Comparison of ENCODE assay signal across 17 cellular contexts in genomic region chr4:88583643-88584470, GRCh38. TPM values are rescaled to one million over a fixed set of nuclear protein-coding genes. Genes with fewer than 3 reads are reported as not detected.
A peak's percentile ranks its signal among the peaks of the same experiment; 100 is the strongest.
DNase-seq lines count a peak whose midpoint lies in the region; ATAC-seq and TF ChIP-seq lines count a peak whose summit lies in the region.
"Had no signal": no experiment of that assay in that cellular context is flagged by ENCODE, and none has a peak within 500 bp of the region (broad histone marks: within the 10 kb centered on the region; RNA-seq: fewer than 3 reads in every experiment).

No MANE protein-coding gene starts in this region.

- H3K23ac ChIP-seq in trophoblast cell (ENCODE audit: low read length), result no peak overlapping the region

- H2BK120ac ChIP-seq in trophoblast cell (ENCODE audit: insufficient read depth, low read length, poor library complexity), result no peak overlapping the region

- no peaks in the 10 kb centered on the region for H3K4me1 ChIP-seq in trophoblast cell (ENCODE audit: control insufficient read depth in 1 of 2, insufficient read depth in 2 of 2, low read length in 2 of 2)

- no peak overlapping the region for H2AK5ac ChIP-seq in trophoblast cell (ENCODE audit: low read length)

- no peak overlapping the region for H3K4ac ChIP-seq in trophoblast cell (ENCODE audit: low read depth, low read length)

- WGBS in trophoblast cell (ENCODE audit: extremely low coverage, insufficient coverage, insufficient read length), result no CpG with 5 or more reads among the region's 3 CpGs

- H2BK5ac ChIP-seq in trophoblast cell (ENCODE audit: low read depth, low read length, poor library complexity), result no peak overlapping the region

- no peak overlapping the region for H3K4me3 Mint-ChIP-seq in activated naive CD8-positive, alpha-beta T cell treated with anti-CD3 and anti-CD28 coated beads, Interleukin-2, amount 50 U/mL, for 24 hours
- no peak overlapping the region for H3K4me3 Mint-ChIP-seq in activated naive CD8-positive, alpha-beta T cell treated with anti-CD3 and anti-CD28 coated beads for 36 hours

- H3K4me1 Mint-ChIP-seq in activated naive CD8-positive, alpha-beta T cell treated with anti-CD3 and anti-CD28 coated beads, Interleukin-2, amount 50 U/mL, for 24 hours, result no peaks in the 10 kb centered on the region
- H3K4me1 Mint-ChIP-seq in activated naive CD8-positive, alpha-beta T cell treated with anti-CD3 and anti-CD28 coated beads for 36 hours, result no peaks in the 10 kb centered on the region

- no peaks in the 10 kb centered on the region for H3K9me3 Mint-ChIP-seq in activated naive CD8-positive, alpha-beta T cell treated with anti-CD3 and anti-CD28 coated beads, Interleukin-2, amount 50 U/mL, for 24 hours
- peaks cover 4% of the 10 kb centered on the region for H3K9me3 Mint-ChIP-seq in activated naive CD8-positive, alpha-beta T cell treated with anti-CD3 and anti-CD28 coated beads for 36 hours

- no peak overlapping the region for H3K18ac ChIP-seq in trophoblast cell (ENCODE audit: low read length)

- no peak overlapping the region for H3K4me2 ChIP-seq in trophoblast cell (ENCODE audit: low read length)
- H3K4me2 ChIP-seq: SK-N-SH had no signal

- DNase-seq in activated naive CD8-positive, alpha-beta T cell treated with anti-CD3 and anti-CD28 coated beads, Interleukin-2, amount 50 U/mL, for 24 hours, result no peak
- DNase-seq in activated naive CD8-positive, alpha-beta T cell treated with anti-CD3 and anti-CD28 coated beads for 36 hours, result no peak
- DNase-seq in NCI-H1694 treated with DMSO at 0.1 percent for 48 hours (lab: John Stamatoyannopoulos, UW) (peak; percentile 85), fibroblast of mammary gland (ENCODE audit: low read depth) (peak; percentile 34), trophoblast cell (peak; percentile 63 to 81), T-helper 1 cell (no peak), DMS79 treated with DMSO at 0.1 percent for 48 hours (lab: John Stamatoyannopoulos, UW) (no peak), AG08395 (ENCODE audit: low spot score) (no peak)
- DNase-seq: AML-193, Caco-2, DND-41, GF-D8, Karpas-422, NCI-H1105 treated with DMSO at 0.1 percent for 48 hours, NCI-H1930, NCI-H2227 treated with DMSO at 0.1 percent for 48 hours, SK-N-SH had no signal

- H3K27me3 Mint-ChIP-seq in activated naive CD8-positive, alpha-beta T cell treated with anti-CD3 and anti-CD28 coated beads, Interleukin-2, amount 50 U/mL, for 24 hours, result no peaks in the 10 kb centered on the region
- H3K27me3 Mint-ChIP-seq in activated naive CD8-positive, alpha-beta T cell treated with anti-CD3 and anti-CD28 coated beads for 36 hours, result no peaks in the 10 kb centered on the region

- no peaks in the 10 kb centered on the region for H3K79me1 ChIP-seq in trophoblast cell (ENCODE audit: low read length)

- H3K14ac ChIP-seq in trophoblast cell (ENCODE audit: low read length), result no peak overlapping the region

- H3K9ac ChIP-seq in trophoblast cell (ENCODE audit: low read length), result no peak overlapping the region
- H3K9ac ChIP-seq: SK-N-SH had no signal

- TF ChIP-seq CTCF in fibroblast of mammary gland (conservative IDR thresholded peaks at IDR 0.05; ENCODE audit: control insufficient read depth, insufficient read depth, low read depth, low read length), result no peak

- no peak overlapping the region for H4K12ac ChIP-seq in trophoblast cell (ENCODE audit: low read depth, low read length)

- no peaks in the 10 kb centered on the region for H3K27me3 ChIP-seq in trophoblast cell (ENCODE audit: insufficient read depth, low read length)

- no peak overlapping the region for H2AFZ ChIP-seq in trophoblast cell (ENCODE audit: insufficient read depth, low read length, poor library complexity)

- H4K91ac ChIP-seq in trophoblast cell (ENCODE audit: low read depth, low read length), result no peak overlapping the region

- H3K4me3 ChIP-seq in fibroblast of mammary gland (ENCODE audit: control insufficient read depth, low read depth, low read length) (no peak overlapping the region), trophoblast cell (ENCODE audit: low read depth, low read length) (no peak overlapping the region)

- no peaks in the 10 kb centered on the region for H3K79me2 ChIP-seq in trophoblast cell (ENCODE audit: control insufficient read depth, insufficient read depth, low read length, poor library complexity)

- ATAC-seq in activated naive CD8-positive, alpha-beta T cell treated with anti-CD3 and anti-CD28 coated beads, Interleukin-2, amount 50 U/mL, for 24 hours, result peak; percentile 10

- H3K9me3 ChIP-seq in trophoblast cell (ENCODE audit: insufficient read depth, low read depth, low read length), result no peaks in the 10 kb centered on the region
- H3K9me3 ChIP-seq: Caco-2, SK-N-SH had no signal

- no peak overlapping the region for H4K8ac ChIP-seq in trophoblast cell (ENCODE audit: low read depth, low read length)

- H2BK12ac ChIP-seq in trophoblast cell (ENCODE audit: low read length), result no peak overlapping the region

- H3K27ac ChIP-seq in trophoblast cell (ENCODE audit: low read depth, low read length), result no peak overlapping the region

- H3K27ac Mint-ChIP-seq in activated naive CD8-positive, alpha-beta T cell treated with anti-CD3 and anti-CD28 coated beads, Interleukin-2, amount 50 U/mL, for 24 hours, result no peak overlapping the region
- H3K27ac Mint-ChIP-seq in activated naive CD8-positive, alpha-beta T cell treated with anti-CD3 and anti-CD28 coated beads for 36 hours, result no peak overlapping the region

- H3K36me3 Mint-ChIP-seq in activated naive CD8-positive, alpha-beta T cell treated with anti-CD3 and anti-CD28 coated beads, Interleukin-2, amount 50 U/mL, for 24 hours (ENCODE audit: low read depth), result no peaks in the 10 kb centered on the region
- H3K36me3 Mint-ChIP-seq in activated naive CD8-positive, alpha-beta T cell treated with anti-CD3 and anti-CD28 coated beads for 36 hours, result no peaks in the 10 kb centered on the region

- no peaks in the 10 kb centered on the region for H3K36me3 ChIP-seq in trophoblast cell (ENCODE audit: control insufficient read depth in 1 of 2, insufficient read depth in 2 of 2, low read length in 2 of 2)

RNA-seq across cellular contexts. Expression of gene HERC3, which starts 8.4 kb away (rescaled TPM):
- total RNA-seq in activated naive CD8-positive, alpha-beta T cell treated with anti-CD3 and anti-CD28 coated beads for 36 hours, result 10 to 100 TPM; 39.4 to 42.6 TPM
- 3.0 and 3.5 TPM in 2 replicates for polyA plus RNA-seq in trophoblast cell (2013)

Comparison
In these comparisons a context has a peak if more than half of its experiments do, and no peak if none do; other contexts are left out.
1. DNase-seq: peak in NCI-H1694 treated with DMSO at 0.1 percent for 48 hours (single experiment), fibroblast of mammary gland (single experiment) and trophoblast cell (2 of 2); none in activated naive CD8-positive, alpha-beta T cell treated with anti-CD3 and anti-CD28 coated beads, Interleukin-2, amount 50 U/mL, for 24 hours (single experiment), activated naive CD8-positive, alpha-beta T cell treated with anti-CD3 and anti-CD28 coated beads for 36 hours (single experiment), T-helper 1 cell (0 of 5), DMS79 treated with DMSO at 0.1 percent for 48 hours (single experiment) and AG08395 (single experiment).